ENCODE assay signal across 29 cellular contexts in genomic region chr4:102751964-102752363, GRCh38. TPM values are rescaled to one million over a fixed set of nuclear protein-coding genes. Genes with fewer than 3 reads are reported as not detected.
DNase-seq lines count a peak whose midpoint lies in the region; ATAC-seq, FAIRE-seq and TF ChIP-seq lines count a peak whose summit lies in the region.
"Had no signal": no experiment of that assay in that cellular context is flagged by ENCODE, and none has a peak within 500 bp of the region (broad histone marks: within the 10 kb centered on the region; RNA-seq: fewer than 3 reads in every experiment).

No MANE protein-coding gene starts in this region.

- H3K79me1 ChIP-seq in IMR-90 (ENCODE audit: low read depth in 1 of 2, low read length in 2 of 2), result peaks cover 23 to 28% of the 10 kb centered on the region in 2 experiments

- no peak overlapping the region for H4K8ac ChIP-seq in IMR-90 (ENCODE audit: low read depth in 2 of 2, low read length in 2 of 2)

- H3K4me1 ChIP-seq in IMR-90 (ENCODE audit: control insufficient read depth, insufficient read depth, low read length), result peaks cover 2% of the 10 kb centered on the region
- no peaks in the 10 kb centered on the region; the same call in 1 of the 2 replicates for H3K4me1 ChIP-seq in GM12878 (ENCODE audit: control insufficient read depth, insufficient read depth, low read length)
- H3K4me1 ChIP-seq in upper lobe of right lung, result peaks cover 10% of the 10 kb centered on the region
- peaks cover 5% of the 10 kb centered on the region for H3K4me1 ChIP-seq in right cardiac atrium (ENCODE audit: control insufficient read depth, insufficient read depth, low read length)
- H3K4me1 ChIP-seq: A549, SJSA1 had no signal

- no peak overlapping the region for H3K4me3 Mint-ChIP-seq in CD14-positive monocyte
- H3K4me3 Mint-ChIP-seq: CD4-positive, CD25-positive, alpha-beta regulatory T cell; HFFc6; T-helper 2 cell treated with Interferon-gamma antibody and Interleukin-4, amounts not matched to agents 5 μg/mL and 100 μg/mL, for 36 hours had no signal

- H3K4me2 ChIP-seq in IMR-90 (ENCODE audit: low read depth, low read length) (no peak overlapping the region), GM12878 (ENCODE audit: control insufficient read depth, insufficient read depth) (no peak overlapping the region)
- H3K4me2 ChIP-seq: A549, PC-9 had no signal

- no peak overlapping the region for H2AFZ ChIP-seq in IMR-90 (replicated peaks; ENCODE audit: low read length, poor library complexity)
- H2AFZ ChIP-seq in GM12878 (ENCODE audit: control insufficient read depth, low read depth, low read length), result no peak overlapping the region
- H2AFZ ChIP-seq: PC-9 had no signal

- no TSS peak for BruUV-seq in IMR-90 (replicated peaks; lab: Mats Ljungman, UMichigan)
- no TSS peak for BruUV-seq in GM12878 (replicated peaks; lab: Mats Ljungman, UMichigan)

- H4K5ac ChIP-seq in IMR-90 (ENCODE audit: low read depth, low read length), result no peak overlapping the region

- SMC1A ChIA-PET in GM12878 (lab: Charles Lee; ENCODE audit: uncharacterized antibody, unreplicated experiment), result no interaction called here

- DNase-seq in CD14-positive monocyte (ENCODE audit: low spot score) (no peak), IMR-90 (no peak), GM12878 (ENCODE audit: low read depth, low spot score) (no peak), upper lobe of right lung (no peak), right cardiac atrium (no peak), RKO (ENCODE audit: low spot score) (no peak)
- DNase-seq: CD4-positive, CD25-positive, alpha-beta regulatory T cell; DMS153; DND-41; GOT3; HFFc6; Kasumi-1; MG63; NCI-H1092 treated with DMSO at 0.1 percent for 48 hours; NCI-H1436; NCI-H187; NCI-H2171 treated with DMSO at 0.1 percent for 48 hours; NCI-H345; NCI-H524; NCI-H774; PC-9; Right ventricle myocardium superior; RPMI8226; T-helper 1 cell had no signal

- POLR2A ChIA-PET in IMR-90 (lab: Charles Lee; ENCODE audit: unreplicated experiment) (no interaction called here), GM12878 (lab: Charles Lee) (no interaction called here)

- TF ChIP-seq POLR2A in IMR-90 (IDR thresholded peaks at IDR 0.05; ENCODE audit: low read depth, low read length) (no peak), GM12878 (IDR thresholded peaks at IDR 0.05; ENCODE audit: low read depth, low read length) (no peak)

- H3K18ac ChIP-seq in IMR-90 (ENCODE audit: low read depth, low read length), result no peak overlapping the region; the same call in 1 of the 2 replicates

- no peak for TF ChIP-seq CTCF in CD14-positive monocyte (IDR thresholded peaks at IDR 0.05)
- no peak for TF ChIP-seq CTCF in IMR-90 (conservative IDR thresholded peaks at IDR 0.05; ENCODE audit: low read depth, low read length)
- no peak for TF ChIP-seq CTCF in GM12878 (IDR thresholded peaks at IDR 0.05 in 2 of 3, conservative IDR thresholded peaks at IDR 0.05 in 1 of 3; ENCODE audit: control insufficient read depth in 2 of 3, extremely low read depth in 1 of 3, insufficient read depth in 1 of 3, low read depth in 3 of 3, low read length in 3 of 3)
- TF ChIP-seq CTCF in upper lobe of right lung (IDR thresholded peaks at IDR 0.05), result no peak

- H2AK9ac ChIP-seq in IMR-90 (replicated peaks; ENCODE audit: low read depth, low read length, poor library complexity), result no peak overlapping the region

- H3K27me3 ChIP-seq in IMR-90 (ENCODE audit: control insufficient read depth, insufficient read depth, low read length) (no peaks in the 10 kb centered on the region), GM12878 (replicated peaks in 1 of 2; ENCODE audit: control insufficient read depth in 2 of 2, insufficient read depth in 2 of 2, low read length in 1 of 2) (no peaks in the 10 kb centered on the region), upper lobe of right lung (no peaks in the 10 kb centered on the region), right cardiac atrium (ENCODE audit: control insufficient read depth, insufficient read depth) (no peaks in the 10 kb centered on the region)
- H3K27me3 ChIP-seq: MG63, SJSA1 had no signal

- dilution Hi-C loops in IMR-90 (cut with HindIII; ENCODE audit: low sequenced_read_pairs, unreplicated experiment), result no loop called here

- H4K91ac ChIP-seq in IMR-90 (ENCODE audit: insufficient read depth, low read depth, low read length), result no peak overlapping the region

- H3K56ac ChIP-seq in IMR-90 (ENCODE audit: extremely low read depth, insufficient read depth, low read length), result no peak overlapping the region

- no peaks in the 10 kb centered on the region for H3K9me3 ChIP-seq in IMR-90 (ENCODE audit: control insufficient read depth, insufficient read depth, low read length)
- H3K9me3 ChIP-seq in GM12878 (replicated peaks; ENCODE audit: control insufficient read depth, insufficient read depth, low read length), result peaks cover 1% of the 10 kb centered on the region; the same call in 1 of the 3 replicates
- no peaks in the 10 kb centered on the region for H3K9me3 ChIP-seq in upper lobe of right lung
- no peaks in the 10 kb centered on the region for H3K9me3 ChIP-seq in right cardiac atrium (ENCODE audit: control insufficient read depth, low read length)
- H3K9me3 ChIP-seq: A549, HAP-1, MG63, SJSA1 had no signal

- H3K9ac ChIP-seq in IMR-90 (ENCODE audit: low read depth, low read length) (no peak overlapping the region), GM12878 (ENCODE audit: control insufficient read depth, insufficient read depth, low read length) (no peak overlapping the region)

- intact Hi-C loops in CD14-positive monocyte (cut with micrococcal nuclease) (loop anchor here in 1 of 2 donors (10.0 kb wide), 1 partner anchor 73 kb away; the partner anchor contains the start of gene UBE2D3), IMR-90 (cut with micrococcal nuclease) (no loop called here), GM12878 (cut with micrococcal nuclease; ENCODE audit: unreplicated experiment) (no loop called here), upper lobe of right lung (cut with DNase I) (no loop called here), right cardiac atrium (cut with DNase I) (no loop called here)

- H3K9me1 ChIP-seq in IMR-90 (ENCODE audit: insufficient read depth, low read length), result peaks cover 5% of the 10 kb centered on the region; the same call in 1 of the 2 replicates

- peaks cover 47 to 62% of the 10 kb centered on the region in 2 donors for H3K36me3 Mint-ChIP-seq in CD14-positive monocyte

- peak overlapping the region; percentile 70 to 91 (median 82) for H3K27ac Mint-ChIP-seq in CD14-positive monocyte
- H3K27ac Mint-ChIP-seq: CD4-positive, CD25-positive, alpha-beta regulatory T cell; HFFc6; T-helper 2 cell treated with Interferon-gamma antibody and Interleukin-4, amounts not matched to agents 5 μg/mL and 100 μg/mL, for 36 hours had no signal

- 0 out of 2 replicates have a peak overlapping the region, but pooled peaks have one; percentile 21 for H2BK120ac ChIP-seq in IMR-90 (ENCODE audit: low read depth, low read length)

- no peak overlapping the region for H2BK20ac ChIP-seq in IMR-90 (ENCODE audit: low read depth, low read length)

- no peak overlapping the region for H3K4ac ChIP-seq in IMR-90 (ENCODE audit: low read depth, low read length)

- H3K27ac ChIP-seq in IMR-90 (ENCODE audit: insufficient read depth, low read length) (no peak overlapping the region), GM12878 (ENCODE audit: control insufficient read depth, insufficient read depth) (no peak overlapping the region), upper lobe of right lung (no peak overlapping the region), right cardiac atrium (ENCODE audit: low read length) (no peak overlapping the region)
- H3K27ac ChIP-seq: A549, PC-9, SJSA1 had no signal

- H3K27me3 Mint-ChIP-seq in CD14-positive monocyte (ENCODE audit: low read depth in 3 of 3), result no peaks in the 10 kb centered on the region
- H3K27me3 Mint-ChIP-seq: CD4-positive, CD25-positive, alpha-beta regulatory T cell had no signal

- TF ChIP-seq EP300 in GM12878 (IDR thresholded peaks at IDR 0.05; ENCODE audit: borderline replicate concordance in 1 of 2, control insufficient read depth in 1 of 2, low read depth in 2 of 2, low read length in 2 of 2), result no peak

- no peak for ATAC-seq in IMR-90 (ENCODE audit: low read depth)
- peak; percentile 38; the same call in 1 of the 3 replicates for ATAC-seq in GM12878
- peak; percentile 85 for ATAC-seq in upper lobe of right lung
- ATAC-seq in right cardiac atrium, result no peak
- ATAC-seq in HG03342 (IDR thresholded peaks at IDR 0.05; ENCODE audit: unreplicated experiment), result no peak
- ATAC-seq: A549 had no signal

- WGBS in IMR-90 (ENCODE audit: extremely low coverage in 2 of 2, insufficient read length in 1 of 2), 2 experiments, result no CpG with 5 or more reads among the region's 3 CpGs
- 65% methylated on average over 3 of the region's 3 CpGs for WGBS in GM12878 (ENCODE audit: insufficient coverage, insufficient replicate concordance, low lambda C conversion rate, missing lambda C conversion rate)
- WGBS in right cardiac atrium, result 70% methylated on average over 3 of the region's 3 CpGs

- H3K36me3 ChIP-seq in IMR-90 (ENCODE audit: control insufficient read depth, insufficient read depth, low read length) (peaks cover 7% of the 10 kb centered on the region), GM12878 (ENCODE audit: control insufficient read depth in 2 of 2, insufficient read depth in 2 of 2, low read length in 1 of 2) (peaks cover 0 to 2% of the 10 kb centered on the region in 2 experiments; a peak in 1 of 4 replicates), upper lobe of right lung (no peaks in the 10 kb centered on the region)
- H3K36me3 ChIP-seq: MG63, SJSA1 had no signal

- H2BK5ac ChIP-seq in IMR-90 (ENCODE audit: low read depth, low read length, poor library complexity, severe bottlenecking), result no peak overlapping the region

- in situ Hi-C loops in IMR-90 (cut with MboI; ENCODE audit: low sequenced_read_pairs) (no loop called here), GM12878 (cut with MboI) (no loop called here)

- H3K4me3 ChIP-seq in IMR-90 (ENCODE audit: insufficient read depth, low read depth, low read length) (no peak overlapping the region), GM12878 (no peak overlapping the region), upper lobe of right lung (no peak overlapping the region), right cardiac atrium (ENCODE audit: low read length) (no peak overlapping the region)
- H3K4me3 ChIP-seq: A549, HAP-1, MG63, PC-9, SJSA1 had no signal

- H4K20me1 ChIP-seq in IMR-90 (ENCODE audit: insufficient read depth, low read length) (no peaks in the 10 kb centered on the region; the same call in 1 of the 2 replicates), GM12878 (ENCODE audit: control insufficient read depth, insufficient read depth) (no peaks in the 10 kb centered on the region)

- RAD21 ChIA-PET in GM12878 (lab: Charles Lee; ENCODE audit: unreplicated experiment), result no interaction called here

- TF ChIP-seq RAD21 in IMR-90 (IDR thresholded peaks at IDR 0.05; ENCODE audit: low read length), result no peak
- no peak for TF ChIP-seq RAD21 in GM12878 (IDR thresholded peaks at IDR 0.05; ENCODE audit: insufficient read depth, low read depth, low read length)

- H3K4me1 Mint-ChIP-seq in CD14-positive monocyte, result peaks cover 32% of the 10 kb centered on the region

- no peak overlapping the region for H3K23ac ChIP-seq in IMR-90 (ENCODE audit: low read depth, low read length)

- FAIRE-seq in GM12878 (lab: Jason Lieb, UNC), result no peak
- FAIRE-seq: A549 had no signal

- CTCF ChIA-PET in IMR-90 (lab: Yijun Ruan, JAX), result interaction anchor here (0.6 to 1.1 kb wide), 2 partner anchors 131 to 321 kb away, joined by 3 to 8 read pairs; no protein-coding TSS in a partner anchor
- CTCF ChIA-PET in GM12878 (lab: Yijun Ruan, JAX), result interaction anchor here (0.7 to 3.0 kb wide), 2 partner anchors 8 to 27 kb away, joined by 3 to 9 read pairs; no protein-coding TSS in a partner anchor

- no peak overlapping the region for H2AK5ac ChIP-seq in IMR-90 (ENCODE audit: low read depth, low read length)

- H2BK15ac ChIP-seq in IMR-90 (ENCODE audit: low read depth, low read length), result no peak overlapping the region; the same call in 2 of the 3 replicates

- no peak overlapping the region for H3K14ac ChIP-seq in IMR-90 (replicated peaks; ENCODE audit: low read depth, low read length)

- H3K9me3 Mint-ChIP-seq in CD14-positive monocyte, result no peaks in the 10 kb centered on the region

- H3K79me2 ChIP-seq in GM12878 (ENCODE audit: control insufficient read depth, insufficient read depth, low read length), result peaks cover 15% of the 10 kb centered on the region

RNA-seq across cellular contexts. Expression of gene MANBA, which starts 8.8 kb away (rescaled TPM):
- polyA plus RNA-seq in CD14-positive monocyte (10 to 100 TPM; 80.8 to 94.4 TPM), IMR-90 (2012; rRNA removed) (10.4 and 11.5 TPM in 2 replicates), GM12878 (2011; rRNA removed) (14.7 and 15.6 TPM in 2 replicates), GM12878 (2014; fragmentation: Illumina TruSeq; extraction: Trizol) (12.1 and 16.9 TPM in 2 replicates), GM12878 (2014; fragmentation: Nextera tagmentation; extraction: Ambion mirVana) (1 to 10 TPM; 3.8 to 6.9 TPM), GM12878 (2014; rRNA removed) (8.5 and 10.4 TPM in 2 replicates), GM12878 (2016; fragmentation: Nextera tagmentation; extraction: Ambion mirVana) (10 to 100 TPM; 11.9 to 13.0 TPM), right cardiac atrium (9.0 TPM)
- total RNA-seq in IMR-90 (2012; rRNA removed) (17.2 and 18.3 TPM in 2 replicates), GM12878 (2014; rRNA removed) (18.6 and 24.3 TPM in 2 replicates), GM12878 (2014; rRNA removed; fragmentation: Illumina TruSeq; extraction: Trizol) (18.2 and 19.0 TPM in 2 replicates), GM12878 (2021) (13.6 and 13.8 TPM in 2 replicates), upper lobe of right lung (56.0 TPM), right cardiac atrium (10 to 100 TPM; 27.5 to 36.5 (median 31.5) TPM)
- 11.9 and 12.5 TPM in 2 replicates for polyA plus RNA-seq in IMR-90 (2012; cell fraction: cytosol; rRNA removed)
- polyA plus RNA-seq in IMR-90 (2012; cell fraction: nucleus; rRNA removed; ENCODE audit: low replicate concordance), result 6.9 and 28.1 TPM in 2 replicates
- 207 and 208 TPM in 2 replicates for total RNA-seq in GM12878 (2013; cell fraction: nucleolus; rRNA removed)
- polyA plus RNA-seq in GM12878 (2011; ENCODE audit: low read depth), result 14.7 TPM
- polyA plus RNA-seq in GM12878 (2011; cell fraction: cytosol; rRNA removed), result 10.8 and 15.1 TPM in 2 replicates
- polyA plus RNA-seq in GM12878 (2011; cell fraction: nucleus; rRNA removed), result 42.7 and 51.3 TPM in 2 replicates
- polyA plus RNA-seq in GM12878 (2012), result 15.4 and 23.2 TPM in 2 replicates
- 31.3 and 34.3 TPM in 2 replicates for polyA minus RNA-seq in GM12878 (2011; rRNA and poly(A)+ RNA removed)
- 8.3 and 12.8 TPM in 2 replicates for polyA minus RNA-seq in GM12878 (2011; cell fraction: cytosol; rRNA and poly(A)+ RNA removed)
- polyA minus RNA-seq in GM12878 (2011; cell fraction: nucleus; rRNA and poly(A)+ RNA removed), result 53.3 and 78.7 TPM in 2 replicates

Comparison
In these comparisons a context has a peak if more than half of its experiments do, and no peak if none do; other contexts are left out.
1. ATAC-seq: peak in GM12878 (single experiment) and upper lobe of right lung (single experiment); none in IMR-90 (single experiment), right cardiac atrium (0 of 2) and HG03342 (single experiment).